1 cellular context compared by ENCODE assay signal in genomic region chr19:3376089-3376455, GRCh38.
TF ChIP-seq lines count a peak whose summit lies in the region.

No MANE protein-coding gene starts in this region.

TF ChIP-seq in HepG2, 621 proteins besides CTCF, POLR2A, EP300 and RAD21:
- peak; percentile 55 for TF ChIP-seq ZNF121 (CRISPR knock-in tag; IDR thresholded peaks at IDR 0.05)
